1 cellular context compared by ENCODE assay signal in genomic region chr3:152268501-152269422, GRCh38.
TF ChIP-seq lines count a peak whose summit lies in the region.

Gene MBNL1, plus strand, starts transcription at chr3:152268929. Its CDS starts 31,265 bp downstream, at chr3:152300194.

TF ChIP-seq in K562, 482 proteins besides CTCF, POLR2A, EP300 and RAD21 (continued from another document and continues in another):
- TF ChIP-seq ZNF407 (IDR thresholded peaks at IDR 0.05; ENCODE audit: low read depth) (no peak), MTA2 (IDR thresholded peaks at IDR 0.05; ENCODE audit: low read depth) (no peak), ZNF174 (CRISPR knock-in tag; IDR thresholded peaks at IDR 0.05) (no peak), CBX3 (IDR thresholded peaks at IDR 0.05; ENCODE audit: borderline replicate concordance in 1 of 2, low read length in 2 of 2) (no peak; a peak in 1 of 3 replicates), ZNF512 (tag; IDR thresholded peaks at IDR 0.05) (no peak), HNRNPL (IDR thresholded peaks at IDR 0.05; ENCODE audit: low read depth, low read length) (no peak; the same call in 1 of the 2 replicates), MIER1 (IDR thresholded peaks at IDR 0.05; ENCODE audit: low read depth) (no peak), ZKSCAN8 (CRISPR knock-in tag; IDR thresholded peaks at IDR 0.05) (peak; percentile 64; the same call in 1 of the 2 replicates), ZBTB2 (IDR thresholded peaks at IDR 0.05) (no peak), ZNF436 (CRISPR knock-in tag; IDR thresholded peaks at IDR 0.05) (no peak), SPI1 (IDR thresholded peaks at IDR 0.05; ENCODE audit: borderline replicate concordance, low read depth, low read length) (peak; percentile 88), HNRNPK (IDR thresholded peaks at IDR 0.05; ENCODE audit: low read depth, low read length, poor library complexity, severe bottlenecking) (no peak), BRF2 (IDR thresholded peaks at IDR 0.05; ENCODE audit: borderline replicate concordance, insufficient read depth, insufficient read length) (no peak), ZBTB33 (CRISPR knock-in tag; IDR thresholded peaks at IDR 0.05) (no peak), ZNF239 (CRISPR knock-in tag; IDR thresholded peaks at IDR 0.05) (no peak), AFF1 (IDR thresholded peaks at IDR 0.05; ENCODE audit: low read depth in 1 of 2, partially characterized antibody in 2 of 2) (peak; percentile 27 to 76), MED1 (CRISPR knock-in tag; IDR thresholded peaks at IDR 0.05; ENCODE audit: borderline replicate concordance) (no peak), ARID1B (IDR thresholded peaks at IDR 0.05) (peak; percentile 50), KLF10 (CRISPR knock-in tag; IDR thresholded peaks at IDR 0.05) (no peak), PTBP1 (IDR thresholded peaks at IDR 0.05; ENCODE audit: low read depth, low read length) (no peak), U2AF1 (optimal IDR thresholded peaks at IDR 0.05; ENCODE audit: low read depth, low read length) (peak; percentile 76), PBX2 (CRISPR knock-in tag; IDR thresholded peaks at IDR 0.05; ENCODE audit: low read depth) (no peak), PBX2 (tag; conservative IDR thresholded peaks at IDR 0.05; ENCODE audit: low read depth) (no peak; the same call in 1 of the 2 replicates), ZNF274 (IDR thresholded peaks at IDR 0.05; ENCODE audit: borderline replicate concordance, low read depth, low read length) (no peak), ESRRB (CRISPR knock-in tag; IDR thresholded peaks at IDR 0.05; ENCODE audit: borderline replicate concordance) (no peak), TEAD1 (CRISPR knock-in tag; IDR thresholded peaks at IDR 0.05) (peak in 1 of 2 experiments; percentile 70; a peak in 1 of 4 replicates), HDAC2 (IDR thresholded peaks at IDR 0.05) (peak; percentile 25; the same call in 1 of the 2 replicates), SP2 (IDR thresholded peaks at IDR 0.05; ENCODE audit: extremely low read depth, low read depth, low read length, poor library complexity, severe bottlenecking) (no peak), FOXA1 (IDR thresholded peaks at IDR 0.05; ENCODE audit: borderline replicate concordance) (no peak), FUS (optimal IDR thresholded peaks at IDR 0.05; ENCODE audit: low read depth, low read length) (no peak), POU5F1 (IDR thresholded peaks at IDR 0.05; ENCODE audit: borderline replicate concordance, low read depth, low read length, partially characterized antibody) (no peak), ATF2 (CRISPR knock-in tag; IDR thresholded peaks at IDR 0.05) (no peak)
